8 cellular contexts compared by ENCODE assay signal in the genomic region with DNA sequence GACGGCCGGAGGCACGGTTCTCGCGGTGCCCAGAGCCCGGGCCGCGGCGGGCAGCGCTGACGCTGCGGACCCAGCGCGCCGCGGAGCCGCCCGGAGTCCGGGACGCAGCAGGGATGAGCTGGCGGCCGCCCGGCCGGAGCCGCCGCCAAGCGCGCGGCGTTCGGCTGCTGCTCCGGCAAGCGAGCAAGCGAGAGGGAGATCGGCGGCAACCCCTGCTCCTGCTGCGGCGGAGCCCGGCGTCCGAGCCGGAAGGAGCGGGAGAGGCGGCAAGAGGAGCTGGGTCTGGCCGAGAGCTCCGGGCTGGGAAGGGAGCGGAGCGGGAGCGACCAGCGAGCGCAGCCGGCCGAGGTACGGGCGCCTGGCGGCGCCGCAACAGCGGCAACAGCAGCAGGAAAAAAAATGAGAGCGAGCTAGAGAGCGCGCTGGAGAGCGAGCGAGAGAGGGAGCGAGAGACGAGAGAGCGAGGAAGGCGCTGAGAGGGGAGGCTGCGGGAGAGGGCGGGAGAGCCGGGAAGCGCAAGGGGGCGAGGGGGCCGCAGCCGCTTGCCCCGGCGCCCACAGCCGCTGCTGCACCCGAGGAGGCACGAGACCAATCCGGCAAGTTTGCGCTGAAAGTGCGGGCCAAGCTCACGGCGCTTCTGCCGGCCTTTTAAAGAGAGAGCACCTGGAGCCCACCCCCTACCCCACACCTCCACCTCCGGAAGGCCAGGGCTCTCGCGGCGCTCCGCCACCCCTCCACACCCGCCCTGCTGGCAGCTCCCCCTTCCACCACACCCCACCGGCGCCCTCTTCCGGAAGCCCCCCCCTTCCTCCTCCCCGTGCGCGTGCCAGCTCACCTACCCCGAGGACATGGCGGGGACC.
DNase-seq lines count a peak whose midpoint lies in the region; ATAC-seq lines count a peak whose summit lies in the region.

No MANE protein-coding gene starts in this region.

- DNase-seq in DMS153 treated with DMSO at 0.1 percent for 48 hours (lab: John Stamatoyannopoulos, UW; ENCODE audit: unreplicated experiment) (peak; percentile 43), NCI-H146 treated with DMSO at 0.1 percent for 48 hours (lab: John Stamatoyannopoulos, UW; ENCODE audit: unreplicated experiment) (peak; percentile 43), head of caudate nucleus (peak in 36 of 42 donors; percentile 22 to 78 (median 52)), NCI-H2107 treated with DMSO at 0.1 percent for 48 hours (lab: John Stamatoyannopoulos, UW; ENCODE audit: unreplicated experiment) (no peak), SHP77 (lab: John Stamatoyannopoulos, UW) (no peak)
- DNase-seq in activated naive CD4-positive, alpha-beta T cell treated with anti-CD3 and anti-CD28 coated beads, Interleukin-2, amount 50 U/mL, for 16 hours: peak; percentile 38

- no peaks in the 10 kb centered on the region for H3K36me3 ChIP-seq in rectal smooth muscle tissue (ENCODE audit: control insufficient read depth, insufficient read depth, low read length)

- no peak overlapping the region for H3K9ac ChIP-seq in rectal smooth muscle tissue (ENCODE audit: low read length)

- H3K27me3 ChIP-seq in rectal smooth muscle tissue (ENCODE audit: control insufficient read depth, insufficient read depth, low read length): peaks cover 49% of the 10 kb centered on the region

- intact Hi-C loops in head of caudate nucleus (cut with DNase I): loop anchor here (10.0 kb wide), 1 partner anchor 91 kb away; no protein-coding TSS in a partner anchor

- ATAC-seq in GM18502 (IDR thresholded peaks at IDR 0.05; ENCODE audit: poor library complexity, unreplicated experiment): no peak

- H3K4me3 ChIP-seq in rectal smooth muscle tissue (ENCODE audit: low read length): peak overlapping the region; percentile 26

- no peak overlapping the region for H3K27ac ChIP-seq in rectal smooth muscle tissue (ENCODE audit: low read depth, low read length)

- peaks cover 3% of the 10 kb centered on the region for H3K4me1 ChIP-seq in rectal smooth muscle tissue (ENCODE audit: control insufficient read depth, insufficient read depth, low read length)

Comparison
In these comparisons a context has a peak if more than half of its experiments do, and no peak if none do; other contexts are left out.
1. DNase-seq: peak in DMS153 treated with DMSO at 0.1 percent for 48 hours (single experiment), NCI-H146 treated with DMSO at 0.1 percent for 48 hours (single experiment), activated naive CD4-positive, alpha-beta T cell treated with anti-CD3 and anti-CD28 coated beads, Interleukin-2, amount 50 U/mL, for 16 hours (single experiment) and head of caudate nucleus (36 of 42); none in NCI-H2107 treated with DMSO at 0.1 percent for 48 hours (single experiment) and SHP77 (0 of 2).